In the genomic region with DNA sequence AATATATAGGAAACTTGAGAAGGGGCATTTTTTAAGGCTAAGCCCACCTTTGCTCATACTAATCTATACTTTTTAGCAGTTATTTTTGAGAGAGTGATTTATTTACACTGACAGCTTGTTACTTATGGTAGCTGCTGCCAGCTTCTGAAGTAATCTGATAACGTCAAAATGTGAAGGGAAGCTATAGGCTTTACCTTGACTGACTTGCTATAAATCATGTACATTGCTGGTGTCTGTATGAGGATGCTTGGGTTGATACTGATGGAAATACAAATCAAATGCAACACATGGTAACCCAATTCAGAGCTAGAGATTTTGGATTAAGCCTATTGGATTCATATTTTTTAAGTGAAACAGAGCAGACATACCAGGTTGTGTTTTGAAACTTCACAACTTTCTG, we compare ENCODE assay signal across 8 cellular contexts.
"Had no signal": no experiment of that assay in that cellular context is flagged by ENCODE, and none has a peak within 500 bp of the region (broad histone marks: within the 10 kb centered on the region; RNA-seq: fewer than 3 reads in every experiment).

No MANE protein-coding gene starts in this region.

- FAIRE-seq: HTR-8/SVneo had no signal

- H3K4me3 ChIP-seq: GM23248, HAP-1 had no signal

- DNase-seq: GM23248, GOT3, H7, IMR-90, KBM-7 had no signal

- H3K4me1 ChIP-seq: HAP-1 had no signal

- H3K27ac ChIP-seq: GM23248 had no signal

- H3K9ac ChIP-seq: GM23248 had no signal

- H3K36me3 ChIP-seq: HAP-1 had no signal

- H3K9me3 ChIP-seq: HAP-1 had no signal

- H2AFZ ChIP-seq: GM23248 had no signal

- ATAC-seq: HCT116 had no signal
